In genomic region chr10:65894379-65894778, GRCh38 we compare ENCODE assay signal across 26 cellular contexts.
"Had no signal": no experiment of that assay in that cellular context is flagged by ENCODE, and none has a peak within 500 bp of the region (broad histone marks: within the 10 kb centered on the region; RNA-seq: fewer than 3 reads in every experiment).

No MANE protein-coding gene starts in this region.

- H3K4me1 ChIP-seq: neural progenitor cell, parathyroid adenoma, psoas muscle, right lobe of liver, sigmoid colon, suprapubic skin, testis, tibial artery, upper lobe of right lung, uterus had no signal

- H3K9me3 ChIP-seq: ovary, psoas muscle, sigmoid colon, suprapubic skin, testis, tibial artery, transverse colon, upper lobe of right lung, uterus had no signal

- H2AFZ ChIP-seq: neural progenitor cell, parathyroid adenoma had no signal

- H3K27ac ChIP-seq: neural progenitor cell, ovary, parathyroid adenoma, psoas muscle, right lobe of liver, sigmoid colon, suprapubic skin, testis, tibial artery, transverse colon, upper lobe of right lung, uterus had no signal

- H3K36me3 ChIP-seq: neural progenitor cell, ovary, right lobe of liver, sigmoid colon, suprapubic skin, tibial artery, transverse colon, upper lobe of right lung, uterus had no signal

- ATAC-seq: natural killer cell; psoas muscle; right cardiac atrium; stimulated activated effector memory CD8-positive, alpha-beta T cell treated with anti-CD3 and anti-CD28 coated beads, Interleukin-12 subunit alpha, Interleukin-12 subunit beta, amount 100 ng/mL, for 72 hours; stimulated activated naive B cell treated with anti-CD40 and anti-IgM and Interleukin-4, amounts not matched to agents 10 μg/mL and 1 μg/mL and 100 μg/mL, for 72 hours; stimulated activated naive CD8-positive, alpha-beta T cell treated with anti-CD3 and anti-CD28 coated beads, Interleukin-15, amount 100 ng/mL, for 72 hours; stimulated activated naive CD8-positive, alpha-beta T cell treated with anti-CD3 and anti-CD28 coated beads, Interleukin-15, Interleukin-2, amounts not matched to agents 100 U/mL and 50 U/mL, for 24 hours; upper lobe of right lung had no signal

- H3K4me2 ChIP-seq: neural progenitor cell had no signal

- H3K9ac ChIP-seq: neural progenitor cell, parathyroid adenoma had no signal

- DNase-seq: natural killer cell; occipital lobe; ovary; posterior cingulate gyrus; psoas muscle; right cardiac atrium; right lobe of liver; sigmoid colon; small intestine; stimulated activated CD4-positive, alpha-beta T cell treated with anti-CD3 and anti-CD28 coated beads, Interleukin-15, amount 100 ng/mL, for 24 hours; stimulated activated CD4-positive, alpha-beta T cell treated with anti-CD3 and anti-CD28 coated beads, Interleukin-2, amount 100 ng/mL, for 24 hours; stimulated activated CD4-positive, alpha-beta T cell treated with anti-CD3 and anti-CD28 coated beads, Interleukin-2, amount 100 ng/mL, for 48 hours; stimulated activated CD4-positive, alpha-beta T cell treated with anti-CD3 and anti-CD28 coated beads, Interleukin-4, amount 100 ng/mL, for 24 hours; stimulated activated naive B cell treated with anti-CD40 and anti-IgM and Interleukin-4, amounts not matched to agents 10 μg/mL and 1 μg/mL and 100 μg/mL, for 72 hours; stimulated activated naive CD8-positive, alpha-beta T cell treated with anti-CD3 and anti-CD28 coated beads, Interleukin-15, amount 100 ng/mL, for 72 hours; stimulated activated naive CD8-positive, alpha-beta T cell treated with anti-CD3 and anti-CD28 coated beads, Interleukin-15, Interleukin-2, amounts not matched to agents 100 U/mL and 50 U/mL, for 24 hours; substantia nigra; testis; tibial artery; transverse colon; upper lobe of right lung; uterus had no signal

- H3K79me2 ChIP-seq: parathyroid adenoma had no signal

- H3K27me3 ChIP-seq: neural progenitor cell, ovary, right lobe of liver, sigmoid colon, suprapubic skin, testis, tibial artery, transverse colon, upper lobe of right lung, uterus had no signal

- H3K4me3 ChIP-seq: neural progenitor cell, ovary, psoas muscle, right lobe of liver, sigmoid colon, suprapubic skin, testis, tibial artery, transverse colon, upper lobe of right lung, uterus had no signal
